14 cellular contexts compared by ENCODE assay signal in the genomic region with DNA sequence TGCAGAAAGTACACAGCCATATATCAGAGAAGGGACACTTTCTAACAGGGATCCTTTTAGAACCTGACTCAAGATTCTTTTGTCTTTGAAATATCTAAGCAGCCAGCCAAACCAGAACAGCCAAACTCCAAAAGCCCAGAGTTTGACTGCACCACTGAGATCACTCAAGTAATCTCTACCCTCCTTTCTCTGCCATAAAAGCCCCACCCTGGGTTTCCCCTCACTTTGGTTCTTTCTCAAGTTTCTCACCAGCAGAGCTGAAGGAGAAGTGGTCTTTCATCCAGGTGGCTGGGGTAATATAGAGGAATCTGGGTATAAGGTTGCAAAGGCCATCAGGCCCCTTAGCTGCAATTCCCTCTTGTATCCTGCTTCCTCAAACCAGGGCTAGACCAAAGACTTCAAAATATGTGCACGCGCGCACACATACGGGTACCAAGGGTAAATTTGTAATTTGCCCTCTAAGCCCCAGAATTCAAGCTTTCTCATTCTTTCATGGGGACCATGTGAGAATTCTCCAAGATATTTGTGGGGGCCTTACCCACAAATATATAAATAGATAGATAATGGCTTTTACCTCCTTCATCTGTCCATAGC.
DNase-seq lines count a peak whose midpoint lies in the region; ATAC-seq and TF ChIP-seq lines count a peak whose summit lies in the region.
"Had no signal": no experiment of that assay in that cellular context is flagged by ENCODE, and none has a peak within 500 bp of the region (broad histone marks: within the 10 kb centered on the region; RNA-seq: fewer than 3 reads in every experiment).

No MANE protein-coding gene starts in this region.

- ATAC-seq in GM18868 (IDR thresholded peaks at IDR 0.05; ENCODE audit: unreplicated experiment), result peak; percentile 64
- no peak for ATAC-seq in HG02840 (IDR thresholded peaks at IDR 0.05; ENCODE audit: low FRiP score, unreplicated experiment)
- no peak for ATAC-seq in HG02678 (IDR thresholded peaks at IDR 0.05; ENCODE audit: unreplicated experiment)
- no peak for ATAC-seq in HG03095 (IDR thresholded peaks at IDR 0.05; ENCODE audit: unreplicated experiment)
- ATAC-seq: A549 had no signal

- DNase-seq in left kidney (ENCODE audit: low read depth, low spot score), result peak; percentile 5
- no peak for DNase-seq in RKO (ENCODE audit: low spot score)
- DNase-seq: AML-193; Caco-2; CD4-positive, alpha-beta T cell; H9 had no signal

- no peak for TF ChIP-seq CTCF in VCaP (conservative IDR thresholded peaks at IDR 0.05)

- H3K27ac ChIP-seq in VCaP, result peak overlapping the region; percentile 74
- H3K27ac ChIP-seq: A549, C4-2B, KMS-11 had no signal
